Comparison of ENCODE assay signal across 8 cellular contexts in the genomic region with DNA sequence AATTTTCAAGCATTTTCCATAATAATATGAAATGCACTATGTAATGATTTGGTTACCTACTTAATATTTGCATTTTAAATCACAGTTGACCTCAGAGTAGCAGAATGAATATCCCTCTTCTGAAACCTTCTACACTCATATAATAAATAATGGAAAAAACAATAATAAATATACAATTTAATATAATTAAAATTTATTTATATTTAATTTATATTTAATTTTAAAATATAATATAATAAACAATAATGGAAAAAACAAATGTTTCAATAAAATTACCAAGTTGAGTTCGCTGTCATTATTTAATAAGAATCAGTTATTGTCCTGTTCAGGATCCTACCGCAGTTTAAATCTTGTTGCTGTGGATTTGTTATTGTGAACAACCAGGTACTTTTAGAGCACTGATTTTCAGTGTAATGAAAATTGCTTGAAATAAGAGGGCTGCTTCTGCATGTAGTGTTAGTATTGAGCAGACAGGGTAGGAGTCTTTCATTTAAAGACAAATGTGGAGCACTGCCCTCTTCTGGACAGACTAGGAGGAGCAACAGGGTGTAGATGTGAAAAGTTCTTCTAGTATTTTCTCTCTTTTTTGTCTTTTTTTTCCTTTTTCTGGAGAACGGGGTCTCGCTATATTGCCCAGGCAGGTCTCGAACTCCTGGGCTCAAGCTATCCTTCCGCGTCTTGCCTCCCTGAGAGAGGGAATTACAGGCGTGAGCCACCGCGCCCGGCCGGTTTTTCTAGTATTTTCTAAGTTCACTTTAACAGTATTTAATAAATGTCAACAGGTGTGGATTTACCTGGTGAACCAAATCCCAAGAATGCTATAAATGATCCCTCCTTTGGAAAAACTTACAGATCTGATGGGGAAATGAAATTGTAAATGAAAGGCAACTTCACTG. TPM values are rescaled to one million over a fixed set of nuclear protein-coding genes. Genes with fewer than 3 reads are reported as not detected.
DNase-seq lines count a peak whose midpoint lies in the region; ATAC-seq, FAIRE-seq and TF ChIP-seq lines count a peak whose summit lies in the region.

No MANE protein-coding gene starts in this region.

- intact Hi-C loops in activated T-helper 1 cell treated with anti-CD3 and anti-CD28 coated beads, Interleukin-12 subunit alpha, Interleukin-12 subunit beta, Interleukin-2, Interleukin-4 antibody, amounts not matched to agents 30 ng/mL and 10 ng/mL and 1 ng/mL, durations not matched to agents 14 hours and 24 hours and 36 hours (cut with micrococcal nuclease): loop anchor here (1.0 to 5.0 kb wide), 7 partner anchors 29 to 314 kb away; partner anchors contain the start of genes CALHM6 and DSE

- H3K9me3 ChIP-seq in gastroesophageal sphincter: no peaks in the 10 kb centered on the region

- no peak for TF ChIP-seq EP300 in gastroesophageal sphincter (IDR thresholded peaks at IDR 0.05)

- peak; percentile 69 for ATAC-seq in GM21367 (IDR thresholded peaks at IDR 0.05; ENCODE audit: unreplicated experiment)
- ATAC-seq in gastroesophageal sphincter: peak; percentile 77

- POLR2A ChIA-PET in RWPE1 (lab: Yijun Ruan, JAX; ENCODE audit: low non-redundant PET): no interaction called here

- H3K27ac ChIP-seq in RWPE1: no peak overlapping the region
- no peak overlapping the region for H3K27ac ChIP-seq in gastroesophageal sphincter

- FAIRE-seq in HTR-8/SVneo (lab: Jason Lieb, UNC): no peak

- no peak overlapping the region for H3K27ac Mint-ChIP-seq in activated T-helper 1 cell treated with anti-CD3 and anti-CD28 coated beads, Interleukin-12 subunit alpha, Interleukin-12 subunit beta, Interleukin-2, Interleukin-4 antibody, amounts not matched to agents 30 ng/mL and 10 ng/mL and 1 ng/mL, durations not matched to agents 14 hours and 24 hours and 36 hours

- peak; percentile 43 for DNase-seq in DMS153 (lab: John Stamatoyannopoulos, UW)
- DNase-seq in HTR-8/SVneo (ENCODE audit: insufficient read length, low spot score): peak; percentile 35
- peak; percentile 57 for DNase-seq in RWPE1 (ENCODE audit: low spot score)
- peak; percentile 56 for DNase-seq in activated T-helper 1 cell treated with anti-CD3 and anti-CD28 coated beads, Interleukin-12 subunit alpha, Interleukin-12 subunit beta, Interleukin-2, Interleukin-4 antibody, amounts not matched to agents 30 ng/mL and 10 ng/mL and 1 ng/mL, durations not matched to agents 14 hours and 24 hours and 36 hours (ENCODE audit: low spot score)
- peak; percentile 71 for DNase-seq in pons (ENCODE audit: low spot score)
- DNase-seq in epidermal melanocyte (ENCODE audit: insufficient read length, low spot score): no peak

- TF ChIP-seq POLR2A in gastroesophageal sphincter (IDR thresholded peaks at IDR 0.05): no peak

- 78 to 85% methylated on average over 11 to 12 of the region's 12 CpGs for WGBS in gastroesophageal sphincter (ENCODE audit: low coverage in 1 of 2), 2 donors

- H3K9me3 Mint-ChIP-seq in activated T-helper 1 cell treated with anti-CD3 and anti-CD28 coated beads, Interleukin-12 subunit alpha, Interleukin-12 subunit beta, Interleukin-2, Interleukin-4 antibody, amounts not matched to agents 30 ng/mL and 10 ng/mL and 1 ng/mL, durations not matched to agents 14 hours and 24 hours and 36 hours: no peaks in the 10 kb centered on the region

- no peaks in the 10 kb centered on the region for H3K36me3 ChIP-seq in gastroesophageal sphincter

- no peaks in the 10 kb centered on the region for H3K27me3 ChIP-seq in gastroesophageal sphincter

- H3K27me3 Mint-ChIP-seq in activated T-helper 1 cell treated with anti-CD3 and anti-CD28 coated beads, Interleukin-12 subunit alpha, Interleukin-12 subunit beta, Interleukin-2, Interleukin-4 antibody, amounts not matched to agents 30 ng/mL and 10 ng/mL and 1 ng/mL, durations not matched to agents 14 hours and 24 hours and 36 hours (ENCODE audit: insufficient read depth): peaks cover 46% of the 10 kb centered on the region

- CTCF ChIA-PET in RWPE1 (lab: Yijun Ruan, JAX): interaction anchor here (0.6 to 4.0 kb wide), 2 partner anchors 30 to 263 kb away, joined by 3 to 13 read pairs; no protein-coding TSS in a partner anchor

- no peak overlapping the region for H3K4me3 ChIP-seq in gastroesophageal sphincter

- H3K4me1 ChIP-seq in gastroesophageal sphincter: no peaks in the 10 kb centered on the region

- peak; percentile 64 for TF ChIP-seq CTCF in RWPE1 (conservative IDR thresholded peaks at IDR 0.05; ENCODE audit: low read depth)
- TF ChIP-seq CTCF in gastroesophageal sphincter (IDR thresholded peaks at IDR 0.05): peak; percentile 56 to 83 (median 73)

- no peaks in the 10 kb centered on the region for H3K36me3 Mint-ChIP-seq in activated T-helper 1 cell treated with anti-CD3 and anti-CD28 coated beads, Interleukin-12 subunit alpha, Interleukin-12 subunit beta, Interleukin-2, Interleukin-4 antibody, amounts not matched to agents 30 ng/mL and 10 ng/mL and 1 ng/mL, durations not matched to agents 14 hours and 24 hours and 36 hours (ENCODE audit: low read depth)

- no peaks in the 10 kb centered on the region for H3K4me1 Mint-ChIP-seq in activated T-helper 1 cell treated with anti-CD3 and anti-CD28 coated beads, Interleukin-12 subunit alpha, Interleukin-12 subunit beta, Interleukin-2, Interleukin-4 antibody, amounts not matched to agents 30 ng/mL and 10 ng/mL and 1 ng/mL, durations not matched to agents 14 hours and 24 hours and 36 hours (ENCODE audit: low read depth)

- H3K4me3 Mint-ChIP-seq in activated T-helper 1 cell treated with anti-CD3 and anti-CD28 coated beads, Interleukin-12 subunit alpha, Interleukin-12 subunit beta, Interleukin-2, Interleukin-4 antibody, amounts not matched to agents 30 ng/mL and 10 ng/mL and 1 ng/mL, durations not matched to agents 14 hours and 24 hours and 36 hours: no peak overlapping the region

RNA-seq across cellular contexts. Expression of gene TRAPPC3L, which starts 13.6 kb away (rescaled TPM):
- not detected in 2 replicates for total RNA-seq in activated T-helper 1 cell treated with anti-CD3 and anti-CD28 coated beads, Interleukin-12 subunit alpha, Interleukin-12 subunit beta, Interleukin-2, Interleukin-4 antibody, amounts not matched to agents 30 ng/mL and 10 ng/mL and 1 ng/mL, durations not matched to agents 14 hours and 24 hours and 36 hours
- not detected for total RNA-seq in gastroesophageal sphincter

RNA-seq across cellular contexts. Expression of gene CALHM5, which starts 20.5 kb away (rescaled TPM):
- total RNA-seq in activated T-helper 1 cell treated with anti-CD3 and anti-CD28 coated beads, Interleukin-12 subunit alpha, Interleukin-12 subunit beta, Interleukin-2, Interleukin-4 antibody, amounts not matched to agents 30 ng/mL and 10 ng/mL and 1 ng/mL, durations not matched to agents 14 hours and 24 hours and 36 hours: not detected in 2 replicates
- total RNA-seq in gastroesophageal sphincter: 1 to 10 TPM in 3 of 4 donors, under 1 TPM in 1; 0.81 to 6.0 (median 3.0) TPM

RNA-seq across cellular contexts. Expression of gene CALHM4, which starts 21.6 kb away (rescaled TPM):
- not detected in 2 replicates for total RNA-seq in activated T-helper 1 cell treated with anti-CD3 and anti-CD28 coated beads, Interleukin-12 subunit alpha, Interleukin-12 subunit beta, Interleukin-2, Interleukin-4 antibody, amounts not matched to agents 30 ng/mL and 10 ng/mL and 1 ng/mL, durations not matched to agents 14 hours and 24 hours and 36 hours
- not detected for total RNA-seq in gastroesophageal sphincter

RNA-seq across cellular contexts. Expression of gene RWDD1, which starts 39.4 kb away (rescaled TPM):
- 41.4 and 41.5 TPM in 2 replicates for total RNA-seq in activated T-helper 1 cell treated with anti-CD3 and anti-CD28 coated beads, Interleukin-12 subunit alpha, Interleukin-12 subunit beta, Interleukin-2, Interleukin-4 antibody, amounts not matched to agents 30 ng/mL and 10 ng/mL and 1 ng/mL, durations not matched to agents 14 hours and 24 hours and 36 hours
- total RNA-seq in gastroesophageal sphincter: 10 to 100 TPM; 56.1 to 77.3 (median 60.3) TPM
